In genomic region chr13:73451120-73452029, GRCh38 we compare ENCODE assay signal across 27 cellular contexts.
DNase-seq lines count a peak whose midpoint lies in the region; ATAC-seq and TF ChIP-seq lines count a peak whose summit lies in the region.
"Had no signal": no experiment of that assay in that cellular context is flagged by ENCODE, and none has a peak within 500 bp of the region (broad histone marks: within the 10 kb centered on the region; RNA-seq: fewer than 3 reads in every experiment).

No MANE protein-coding gene starts in this region.

- H3K9me3 ChIP-seq in SJCRH30 (replicated peaks), result peaks cover 4% of the 10 kb centered on the region
- H3K9me3 ChIP-seq in right lobe of liver, result peaks cover 0 to 2% (median 0%) of the 10 kb centered on the region in 4 donors
- H3K9me3 ChIP-seq in transverse colon, result no peaks in the 10 kb centered on the region
- H3K9me3 ChIP-seq: BE2C, heart left ventricle had no signal

- intact Hi-C loops in right lobe of liver (cut with DNase I) (no loop called here), transverse colon (cut with DNase I; ENCODE audit: low total_unique reads) (no loop called here)

- peak; percentile 31 to 64 (median 56) for ATAC-seq in right lobe of liver
- ATAC-seq in activated T-cell treated with anti-CD3 and anti-CD28 coated beads, Interleukin-2, amount 50 U/mL, for 72 hours (replicated peaks in 1 of 2), result no peak
- no peak for ATAC-seq in GM21390 (IDR thresholded peaks at IDR 0.05; ENCODE audit: unreplicated experiment)
- ATAC-seq: heart left ventricle; K562; natural killer cell; Right ventricle myocardium inferior; stimulated activated naive CD8-positive, alpha-beta T cell treated with anti-CD3 and anti-CD28 coated beads, Interleukin-15, amount 100 ng/mL, for 72 hours had no signal

- H3K9me3 Mint-ChIP-seq in activated T-cell treated with anti-CD3 and anti-CD28 coated beads, Interleukin-2, amount 50 U/mL, for 72 hours, result peaks cover 5 to 6% of the 10 kb centered on the region in 2 donors

- no peak overlapping the region for H3K4me3 Mint-ChIP-seq in activated T-cell treated with anti-CD3 and anti-CD28 coated beads, Interleukin-2, amount 50 U/mL, for 72 hours
- H3K4me3 Mint-ChIP-seq: activated naive CD8-positive, alpha-beta T cell; brain; memory B cell; natural killer cell; stimulated activated naive CD8-positive, alpha-beta T cell treated with anti-CD3 and anti-CD28 coated beads, Interleukin-15, amount 100 ng/mL, for 72 hours had no signal

- no peak overlapping the region for H3K4me3 ChIP-seq in SJCRH30
- no peak overlapping the region for H3K4me3 ChIP-seq in right lobe of liver
- H3K4me3 ChIP-seq in transverse colon, result no peak overlapping the region
- H3K4me3 ChIP-seq: coronary artery, heart left ventricle, K562, skin epidermis had no signal

- H3K4me1 ChIP-seq in SJCRH30 (peaks cover 16% of the 10 kb centered on the region; the same call in 1 of the 2 replicates), right lobe of liver (no peaks in the 10 kb centered on the region), transverse colon (peaks cover 0 to 17% (median 4%) of the 10 kb centered on the region in 4 donors)
- H3K4me1 ChIP-seq: BE2C, parathyroid adenoma had no signal

- peak; percentile 20 for DNase-seq in SIG-M5 treated with dmso at 0.1 percent for 504 hours (lab: John Stamatoyannopoulos, UW; ENCODE audit: unreplicated experiment)
- DNase-seq in SIG-M5 (lab: John Stamatoyannopoulos, UW), result no peak
- no peak for DNase-seq in SJCRH30
- DNase-seq in right lobe of liver, result no peak
- DNase-seq in transverse colon, result peak; percentile 39
- no peak for DNase-seq in GOT3 (lab: John Stamatoyannopoulos, UW)
- no peak for DNase-seq in activated T-cell treated with anti-CD3 and anti-CD28 coated beads, Interleukin-2, amount 50 U/mL, for 72 hours
- DNase-seq: 8988T; activated CD4-positive, CD25-positive, alpha-beta regulatory T cell; activated CD8-positive, alpha-beta memory T cell treated with anti-CD3 and anti-CD28 coated beads for 24 hours; activated T-cell treated with anti-CD3 and anti-CD28 coated beads, Interleukin-2, amount 50 U/mL, for 48 hours; BE2C; DND-41; heart left ventricle; natural killer cell; NCI-H2029 treated with DMSO at 0.1 percent for 48 hours; stimulated activated CD4-positive, alpha-beta T cell treated with anti-CD3 and anti-CD28 coated beads, Interleukin-2, amount 100 ng/mL, for 48 hours; stimulated activated naive CD8-positive, alpha-beta T cell treated with anti-CD3 and anti-CD28 coated beads, Interleukin-15, amount 100 ng/mL, for 72 hours had no signal

- no peaks in the 10 kb centered on the region for H3K36me3 Mint-ChIP-seq in activated T-cell treated with anti-CD3 and anti-CD28 coated beads, Interleukin-2, amount 50 U/mL, for 72 hours (ENCODE audit: insufficient read depth in 2 of 2)
- H3K36me3 Mint-ChIP-seq: activated naive CD8-positive, alpha-beta T cell; brain; memory B cell; natural killer cell had no signal

- TF ChIP-seq POLR2A in right lobe of liver (IDR thresholded peaks at IDR 0.05) (no peak), transverse colon (IDR thresholded peaks at IDR 0.05) (no peak)

- in situ Hi-C loops in transverse colon (cut with MboI; ENCODE audit: low pct_ligation_motif_present in 1 of 4, low pct_unique_long_range_greater_than_20kb in 1 of 4, low sequenced_read_pairs in 3 of 4), result loop anchor here in 1 of 4 donors (25.0 kb wide), 1 partner anchor 389 kb away; the partner anchor contains the start of gene KLF5

- H3K27me3 ChIP-seq in SJCRH30 (no peaks in the 10 kb centered on the region), right lobe of liver (no peaks in the 10 kb centered on the region), transverse colon (no peaks in the 10 kb centered on the region)
- H3K27me3 ChIP-seq: BE2C, heart left ventricle had no signal

- 45% methylated on average over 4 of the region's 10 CpGs for WGBS in right lobe of liver (ENCODE audit: insufficient coverage, low coverage, low lambda C conversion rate, missing lambda C conversion rate)
- WGBS in transverse colon (ENCODE audit: low coverage in 1 of 2), 2 donors, result 37 to 62% methylated on average over 4 to 10 of the region's 10 CpGs

- TF ChIP-seq EP300 in transverse colon (IDR thresholded peaks at IDR 0.05; ENCODE audit: low read depth), result peak; percentile 37

- H3K36me3 ChIP-seq in SJCRH30 (no peaks in the 10 kb centered on the region), right lobe of liver (no peaks in the 10 kb centered on the region), transverse colon (no peaks in the 10 kb centered on the region)
- H3K36me3 ChIP-seq: BE2C, heart left ventricle had no signal

- TF ChIP-seq CTCF in right lobe of liver (IDR thresholded peaks at IDR 0.05) (no peak), transverse colon (IDR thresholded peaks at IDR 0.05) (no peak)

- H3K27ac Mint-ChIP-seq in activated T-cell treated with anti-CD3 and anti-CD28 coated beads, Interleukin-2, amount 50 U/mL, for 72 hours, result no peak overlapping the region
- H3K27ac Mint-ChIP-seq: activated naive CD8-positive, alpha-beta T cell; memory B cell; natural killer cell; stimulated activated naive CD8-positive, alpha-beta T cell treated with anti-CD3 and anti-CD28 coated beads, Interleukin-15, amount 100 ng/mL, for 72 hours had no signal

- peaks cover 13% of the 10 kb centered on the region for H3K27me3 Mint-ChIP-seq in activated T-cell treated with anti-CD3 and anti-CD28 coated beads, Interleukin-2, amount 50 U/mL, for 72 hours (ENCODE audit: low read depth)
- H3K27me3 Mint-ChIP-seq: activated naive CD8-positive, alpha-beta T cell; brain; memory B cell; stimulated activated naive CD8-positive, alpha-beta T cell treated with anti-CD3 and anti-CD28 coated beads, Interleukin-15, amount 100 ng/mL, for 72 hours had no signal

- no peaks in the 10 kb centered on the region for H3K4me1 Mint-ChIP-seq in activated T-cell treated with anti-CD3 and anti-CD28 coated beads, Interleukin-2, amount 50 U/mL, for 72 hours (ENCODE audit: low read depth)
- H3K4me1 Mint-ChIP-seq: memory B cell, natural killer cell had no signal

- H3K27ac ChIP-seq in SJCRH30 (peak overlapping the region; percentile 6; the same call in 1 of the 2 replicates), right lobe of liver (no peak overlapping the region), transverse colon (peak overlapping the region; percentile 60 to 80 (median 62))
- H3K27ac ChIP-seq: coronary artery, heart left ventricle, parathyroid adenoma had no signal

Comparison
In these comparisons a context has a peak if more than half of its experiments do, and no peak if none do; other contexts are left out.
1. DNase-seq: peak in SIG-M5 treated with dmso at 0.1 percent for 504 hours (single experiment) and transverse colon (single experiment); none in SIG-M5 (single experiment), SJCRH30 (0 of 2), right lobe of liver (0 of 3), GOT3 (single experiment) and activated T-cell treated with anti-CD3 and anti-CD28 coated beads, Interleukin-2, amount 50 U/mL, for 72 hours (0 of 2).
2. H3K27ac ChIP-seq: peak in SJCRH30 (single experiment) and transverse colon (4 of 4); none in right lobe of liver (0 of 3).
3. ATAC-seq: peak in right lobe of liver (4 of 4); none in activated T-cell treated with anti-CD3 and anti-CD28 coated beads, Interleukin-2, amount 50 U/mL, for 72 hours (0 of 2) and GM21390 (single experiment).